In the genomic region with DNA sequence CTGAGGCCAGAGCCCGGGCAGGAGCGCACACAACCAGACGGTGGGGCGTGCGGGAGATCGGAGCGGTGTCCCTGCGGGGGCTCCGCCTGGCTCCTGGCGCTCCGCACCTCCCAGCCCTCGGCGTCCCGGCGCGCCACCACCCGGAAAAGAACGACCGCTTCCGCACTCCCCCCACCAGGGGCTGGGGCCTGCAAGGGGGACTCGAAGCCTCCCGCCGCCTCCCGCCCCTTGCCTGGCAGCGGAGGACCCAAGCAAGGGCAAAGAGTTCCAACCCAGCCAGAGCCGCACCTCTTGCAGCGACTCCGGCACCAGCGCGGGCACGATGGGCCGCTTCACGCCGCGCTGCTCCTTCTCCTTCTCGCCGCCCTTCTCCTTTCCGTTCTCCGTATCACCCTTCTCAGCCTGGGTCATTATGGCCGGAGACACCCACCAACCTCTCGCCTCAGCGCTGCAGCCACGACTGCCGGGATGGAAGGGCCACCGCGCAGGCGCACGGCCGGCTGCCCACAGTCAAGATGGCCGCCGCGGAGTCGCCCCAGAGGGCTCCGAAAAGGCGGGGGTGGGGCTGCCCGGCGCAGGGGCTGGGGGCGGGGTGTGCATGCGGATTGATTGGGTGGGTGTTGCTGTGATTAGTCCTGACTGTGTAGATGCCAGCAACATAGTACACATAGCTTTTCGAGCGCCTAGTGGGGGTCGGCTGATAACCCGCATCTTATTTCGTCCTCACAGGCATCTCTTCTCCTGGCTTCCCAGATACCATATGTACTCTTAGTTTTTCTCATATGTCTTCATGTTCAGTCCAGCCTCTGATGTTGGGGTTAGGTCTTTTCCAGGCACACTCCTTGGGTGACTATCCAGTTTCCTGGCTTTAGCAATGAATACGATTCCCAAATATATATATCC, we compare ENCODE assay signal across 8 cellular contexts. TPM values are rescaled to one million over a fixed set of nuclear protein-coding genes. Genes with fewer than 3 reads are reported as not detected.
A peak's percentile ranks its signal among the peaks of the same experiment; 100 is the strongest.
DNase-seq lines count a peak whose midpoint lies in the region; ATAC-seq and TF ChIP-seq lines count a peak whose summit lies in the region.

A gene with protein sequence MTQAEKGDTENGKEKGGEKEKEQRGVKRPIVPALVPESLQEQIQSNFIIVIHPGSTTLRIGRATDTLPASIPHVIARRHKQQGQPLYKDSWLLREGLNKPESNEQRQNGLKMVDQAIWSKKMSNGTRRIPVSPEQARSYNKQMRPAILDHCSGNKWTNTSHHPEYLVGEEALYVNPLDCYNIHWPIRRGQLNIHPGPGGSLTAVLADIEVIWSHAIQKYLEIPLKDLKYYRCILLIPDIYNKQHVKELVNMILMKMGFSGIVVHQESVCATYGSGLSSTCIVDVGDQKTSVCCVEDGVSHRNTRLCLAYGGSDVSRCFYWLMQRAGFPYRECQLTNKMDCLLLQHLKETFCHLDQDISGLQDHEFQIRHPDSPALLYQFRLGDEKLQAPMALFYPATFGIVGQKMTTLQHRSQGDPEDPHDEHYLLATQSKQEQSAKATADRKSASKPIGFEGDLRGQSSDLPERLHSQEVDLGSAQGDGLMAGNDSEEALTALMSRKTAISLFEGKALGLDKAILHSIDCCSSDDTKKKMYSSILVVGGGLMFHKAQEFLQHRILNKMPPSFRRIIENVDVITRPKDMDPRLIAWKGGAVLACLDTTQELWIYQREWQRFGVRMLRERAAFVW (minus strand): TSS at position 462 of the 903 bp plus-strand sequence. CDS start 51 bp downstream, at position 411.

- peak within 1 kb of the TSS; percentile 99 for H3K27ac Mint-ChIP-seq in activated T-helper 1 cell treated with anti-CD3 and anti-CD28 coated beads, Interleukin-12 subunit alpha, Interleukin-12 subunit beta, Interleukin-2, Interleukin-4 antibody, amounts not matched to agents 30 ng/mL and 10 ng/mL and 1 ng/mL, durations not matched to agents 14 hours and 24 hours and 36 hours
- H3K27ac Mint-ChIP-seq in naive thymus-derived CD4-positive, alpha-beta T cell, result peak within 1 kb of the TSS; percentile 79 to 100 (median 97)
- peak within 1 kb of the TSS; percentile 89 for H3K27ac Mint-ChIP-seq in stimulated activated memory B cell treated with anti-CD40 and anti-IgM and Interleukin-4, amounts not matched to agents 10 μg/mL and 1 μg/mL and 100 μg/mL, for 72 hours

- H4K20me1 ChIP-seq in IMR-90 (ENCODE audit: insufficient read depth, low read length), result no peaks in the 10 kb centered on the region
- H4K20me1 ChIP-seq in fibroblast of lung (ENCODE audit: control insufficient read depth, extremely low read depth, insufficient read depth, low read length), result peaks cover 1% of the 10 kb centered on the region

- H4K8ac ChIP-seq in IMR-90 (ENCODE audit: low read depth in 2 of 2, low read length in 2 of 2), result peak within 1 kb of the TSS; percentile 81 to 95

- H3K27ac ChIP-seq in IMR-90 (ENCODE audit: insufficient read depth, low read length), result peak within 1 kb of the TSS; percentile 97
- H3K27ac ChIP-seq in fibroblast of lung (ENCODE audit: insufficient read depth, low read length), result peak within 1 kb of the TSS; percentile 91
- peak within 1 kb of the TSS; percentile 89 for H3K27ac ChIP-seq in naive thymus-derived CD4-positive, alpha-beta T cell (ENCODE audit: low read depth, low read length)

- H3K18ac ChIP-seq in IMR-90 (ENCODE audit: low read depth, low read length), result peak within 1 kb of the TSS; percentile 56

- intact Hi-C loops in IMR-90 (cut with micrococcal nuclease), result loop anchor here (1.0 to 10.0 kb wide), 3 partner anchors 9 to 585 kb away; partner anchors contain the start of genes DCP1A and SELENOK
- intact Hi-C loops in activated T-helper 1 cell treated with anti-CD3 and anti-CD28 coated beads, Interleukin-12 subunit alpha, Interleukin-12 subunit beta, Interleukin-2, Interleukin-4 antibody, amounts not matched to agents 30 ng/mL and 10 ng/mL and 1 ng/mL, durations not matched to agents 14 hours and 24 hours and 36 hours (cut with micrococcal nuclease), result loop anchor here (1.0 kb wide), 1 partner anchor 9 kb away; the partner anchor contains the start of gene SELENOK
- intact Hi-C loops in naive thymus-derived CD4-positive, alpha-beta T cell (cut with micrococcal nuclease), result loop anchor here (1.0 kb wide), 1 partner anchor 9 kb away; the partner anchor contains the start of gene SELENOK (in 2 of the 2)

- peaks cover 37% of the 10 kb centered on the region for H3K4me1 Mint-ChIP-seq in activated T-helper 1 cell treated with anti-CD3 and anti-CD28 coated beads, Interleukin-12 subunit alpha, Interleukin-12 subunit beta, Interleukin-2, Interleukin-4 antibody, amounts not matched to agents 30 ng/mL and 10 ng/mL and 1 ng/mL, durations not matched to agents 14 hours and 24 hours and 36 hours (ENCODE audit: low read depth)
- H3K4me1 Mint-ChIP-seq in naive thymus-derived CD4-positive, alpha-beta T cell, result peaks cover 18 to 44% (median 40%) of the 10 kb centered on the region in 7 donors
- H3K4me1 Mint-ChIP-seq in stimulated activated memory B cell treated with anti-CD40 and anti-IgM and Interleukin-4, amounts not matched to agents 10 μg/mL and 1 μg/mL and 100 μg/mL, for 72 hours, result peaks cover 26% of the 10 kb centered on the region

- no peak within 1 kb of the TSS; the same call in 2 of the 3 replicates for H2BK15ac ChIP-seq in IMR-90 (ENCODE audit: low read depth, low read length)

- TF ChIP-seq RAD21 in IMR-90 (IDR thresholded peaks at IDR 0.05; ENCODE audit: low read length), result no peak

- H3K14ac ChIP-seq in IMR-90 (replicated peaks; ENCODE audit: low read depth, low read length), result peak within 1 kb of the TSS; percentile 75

- no peaks in the 10 kb centered on the region for H3K27me3 Mint-ChIP-seq in activated T-helper 1 cell treated with anti-CD3 and anti-CD28 coated beads, Interleukin-12 subunit alpha, Interleukin-12 subunit beta, Interleukin-2, Interleukin-4 antibody, amounts not matched to agents 30 ng/mL and 10 ng/mL and 1 ng/mL, durations not matched to agents 14 hours and 24 hours and 36 hours (ENCODE audit: insufficient read depth)
- no peaks in the 10 kb centered on the region for H3K27me3 Mint-ChIP-seq in naive thymus-derived CD4-positive, alpha-beta T cell
- H3K27me3 Mint-ChIP-seq in stimulated activated memory B cell treated with anti-CD40 and anti-IgM and Interleukin-4, amounts not matched to agents 10 μg/mL and 1 μg/mL and 100 μg/mL, for 72 hours, result no peaks in the 10 kb centered on the region

- peak; percentile 81 for TF ChIP-seq POLR2A in IMR-90 (IDR thresholded peaks at IDR 0.05; ENCODE audit: low read depth, low read length)

- H3K9ac ChIP-seq in IMR-90 (ENCODE audit: low read depth, low read length) (peak within 1 kb of the TSS; percentile 82), fibroblast of lung (ENCODE audit: insufficient read depth, low read length) (peak within 1 kb of the TSS; percentile 86)

- in situ Hi-C loops in IMR-90 (cut with MboI; ENCODE audit: low sequenced_read_pairs), result loop anchor here (25.0 kb wide), 1 partner anchor 595 kb away; no protein-coding TSS in a partner anchor

- H3K4me3 Mint-ChIP-seq in activated T-helper 1 cell treated with anti-CD3 and anti-CD28 coated beads, Interleukin-12 subunit alpha, Interleukin-12 subunit beta, Interleukin-2, Interleukin-4 antibody, amounts not matched to agents 30 ng/mL and 10 ng/mL and 1 ng/mL, durations not matched to agents 14 hours and 24 hours and 36 hours, result peak within 1 kb of the TSS; percentile 99
- H3K4me3 Mint-ChIP-seq in naive thymus-derived CD4-positive, alpha-beta T cell, result peak within 1 kb of the TSS; percentile 84 to 100 (median 98)
- H3K4me3 Mint-ChIP-seq in stimulated activated memory B cell treated with anti-CD40 and anti-IgM and Interleukin-4, amounts not matched to agents 10 μg/mL and 1 μg/mL and 100 μg/mL, for 72 hours, result peak within 1 kb of the TSS; percentile 96

- ATAC-seq in GM21526 (IDR thresholded peaks at IDR 0.05; ENCODE audit: low FRiP score, unreplicated experiment) (peak; percentile 78), IMR-90 (ENCODE audit: low read depth) (peak; percentile 97)
- ATAC-seq in naive thymus-derived CD4-positive, alpha-beta T cell, result peak; percentile 94
- ATAC-seq in stimulated activated memory B cell treated with anti-CD40 and anti-IgM and Interleukin-4, amounts not matched to agents 10 μg/mL and 1 μg/mL and 100 μg/mL, for 72 hours, result peak; percentile 97

- H4K91ac ChIP-seq in IMR-90 (ENCODE audit: insufficient read depth, low read depth, low read length), result peak within 1 kb of the TSS; percentile 81

- no peaks in the 10 kb centered on the region for H3K27me3 ChIP-seq in IMR-90 (ENCODE audit: control insufficient read depth, insufficient read depth, low read length)
- H3K27me3 ChIP-seq in fibroblast of lung (ENCODE audit: control insufficient read depth, insufficient read depth, low read length), result no peaks in the 10 kb centered on the region
- no peaks in the 10 kb centered on the region for H3K27me3 ChIP-seq in naive thymus-derived CD4-positive, alpha-beta T cell (ENCODE audit: control insufficient read depth in 2 of 2, insufficient read depth in 2 of 2, low read length in 2 of 2)

- POLR2A ChIA-PET in IMR-90 (lab: Charles Lee; ENCODE audit: unreplicated experiment), result interaction anchor here (0.8 kb wide), 1 partner anchor 10 kb away, joined by 4 read pairs; the partner anchor contains the start of gene SELENOK
- POLR2A ChIA-PET in naive thymus-derived CD4-positive, alpha-beta T cell (lab: Charles Lee), result interaction anchor here (0.7 to 5.1 kb wide), 2 partner anchors 10 to 534 kb away, joined by 3 to 51 read pairs; partner anchors contain the start of genes DCP1A and SELENOK

- peak within 1 kb of the TSS; percentile 90 for H3K23ac ChIP-seq in IMR-90 (ENCODE audit: low read depth, low read length)

- peak within 1 kb of the TSS; percentile 68 for H2BK5ac ChIP-seq in IMR-90 (ENCODE audit: low read depth, low read length, poor library complexity, severe bottlenecking)

- H3K79me1 ChIP-seq in IMR-90 (ENCODE audit: low read depth in 1 of 2, low read length in 2 of 2), result peaks cover 13 to 19% of the 10 kb centered on the region in 2 experiments

- DNase-seq in DMS114 treated with DMSO at 0.1 percent for 48 hours (lab: John Stamatoyannopoulos, UW; ENCODE audit: unreplicated experiment) (peak; percentile 62), IMR-90 (peak; percentile 77), RPMI7951 (ENCODE audit: low read depth) (peak; percentile 83), fibroblast of lung (ENCODE audit: low read depth in 2 of 2) (peak; percentile 78 to 86)
- peak; percentile 85 for DNase-seq in activated T-helper 1 cell treated with anti-CD3 and anti-CD28 coated beads, Interleukin-12 subunit alpha, Interleukin-12 subunit beta, Interleukin-2, Interleukin-4 antibody, amounts not matched to agents 30 ng/mL and 10 ng/mL and 1 ng/mL, durations not matched to agents 14 hours and 24 hours and 36 hours (ENCODE audit: low spot score)
- peak; percentile 78 to 93 (median 86) for DNase-seq in naive thymus-derived CD4-positive, alpha-beta T cell

- H3K9me3 Mint-ChIP-seq in activated T-helper 1 cell treated with anti-CD3 and anti-CD28 coated beads, Interleukin-12 subunit alpha, Interleukin-12 subunit beta, Interleukin-2, Interleukin-4 antibody, amounts not matched to agents 30 ng/mL and 10 ng/mL and 1 ng/mL, durations not matched to agents 14 hours and 24 hours and 36 hours, result no peaks in the 10 kb centered on the region
- H3K9me3 Mint-ChIP-seq in naive thymus-derived CD4-positive, alpha-beta T cell, result peaks cover 0 to 6% (median 0%) of the 10 kb centered on the region in 11 donors
- H3K9me3 Mint-ChIP-seq in stimulated activated memory B cell treated with anti-CD40 and anti-IgM and Interleukin-4, amounts not matched to agents 10 μg/mL and 1 μg/mL and 100 μg/mL, for 72 hours, result no peaks in the 10 kb centered on the region

- WGBS in IMR-90 (ENCODE audit: extremely low coverage in 2 of 2, insufficient read length in 1 of 2), 2 experiments, result 4% methylated on average over 10 of the region's 65 CpGs; no CpG with 5 or more reads in 1 of the 2 experiments

- H3K4me3 ChIP-seq in IMR-90 (ENCODE audit: insufficient read depth, low read depth, low read length) (peak within 1 kb of the TSS; percentile 73), fibroblast of lung (replicated peaks in 1 of 4; ENCODE audit: control extremely low read depth in 1 of 4, insufficient read depth in 1 of 4, low read depth in 3 of 4, low read length in 4 of 4) (peak within 1 kb of the TSS; percentile 68 to 92 (median 81))
- peak within 1 kb of the TSS; percentile 85 for H3K4me3 ChIP-seq in naive thymus-derived CD4-positive, alpha-beta T cell (ENCODE audit: low read length)

- H2AK9ac ChIP-seq in IMR-90 (replicated peaks; ENCODE audit: low read depth, low read length, poor library complexity), result peak within 1 kb of the TSS; percentile 86

- CTCF ChIA-PET in IMR-90 (lab: Yijun Ruan, JAX), result no interaction called here
- CTCF ChIA-PET in naive thymus-derived CD4-positive, alpha-beta T cell (lab: Charles Lee), result no interaction called here

- peaks cover 17% of the 10 kb centered on the region for H3K79me2 ChIP-seq in fibroblast of lung (ENCODE audit: control insufficient read depth, insufficient read depth, low read length)

- H3K36me3 ChIP-seq in IMR-90 (ENCODE audit: control insufficient read depth, insufficient read depth, low read length) (peaks cover 19% of the 10 kb centered on the region), fibroblast of lung (ENCODE audit: control insufficient read depth, insufficient read depth, low read length) (peaks cover 13% of the 10 kb centered on the region)
- H3K36me3 ChIP-seq in naive thymus-derived CD4-positive, alpha-beta T cell (ENCODE audit: control insufficient read depth in 2 of 3, insufficient read depth in 3 of 3, low read length in 3 of 3), result peaks cover 7 to 45% (median 13%) of the 10 kb centered on the region in 3 experiments

- no TSS peak for BruUV-seq in IMR-90 (replicated peaks; lab: Mats Ljungman, UMichigan)

- H3K56ac ChIP-seq in IMR-90 (ENCODE audit: extremely low read depth, insufficient read depth, low read length), result peak within 1 kb of the TSS; percentile 70

- peak within 1 kb of the TSS; percentile 26 for H2BK120ac ChIP-seq in IMR-90 (ENCODE audit: low read depth, low read length)

- 0 out of 2 replicates have a peak, but pooled peaks have one; percentile 4 for TF ChIP-seq CTCF in IMR-90 (conservative IDR thresholded peaks at IDR 0.05; ENCODE audit: low read depth, low read length)
- peak; percentile 11 to 23 for TF ChIP-seq CTCF in fibroblast of lung (conservative IDR thresholded peaks at IDR 0.05 in 1 of 2, IDR thresholded peaks at IDR 0.05 in 1 of 2; ENCODE audit: low read depth in 1 of 2, low read length in 2 of 2)

- peak within 1 kb of the TSS; percentile 97 for H4K5ac ChIP-seq in IMR-90 (ENCODE audit: low read depth, low read length)

- H2BK20ac ChIP-seq in IMR-90 (ENCODE audit: low read depth, low read length), result no peak within 1 kb of the TSS

- H3K36me3 Mint-ChIP-seq in activated T-helper 1 cell treated with anti-CD3 and anti-CD28 coated beads, Interleukin-12 subunit alpha, Interleukin-12 subunit beta, Interleukin-2, Interleukin-4 antibody, amounts not matched to agents 30 ng/mL and 10 ng/mL and 1 ng/mL, durations not matched to agents 14 hours and 24 hours and 36 hours (ENCODE audit: low read depth), result peaks cover 46% of the 10 kb centered on the region
- peaks cover 8 to 37% (median 22%) of the 10 kb centered on the region in 5 donors for H3K36me3 Mint-ChIP-seq in naive thymus-derived CD4-positive, alpha-beta T cell
- H3K36me3 Mint-ChIP-seq in stimulated activated memory B cell treated with anti-CD40 and anti-IgM and Interleukin-4, amounts not matched to agents 10 μg/mL and 1 μg/mL and 100 μg/mL, for 72 hours, result peaks cover 44% of the 10 kb centered on the region

- H2AK5ac ChIP-seq in IMR-90 (ENCODE audit: low read depth, low read length), result peak within 1 kb of the TSS; percentile 62; the same call in 1 of the 2 replicates

- H3K4me1 ChIP-seq in IMR-90 (ENCODE audit: control insufficient read depth, insufficient read depth, low read length) (peaks cover 8% of the 10 kb centered on the region), fibroblast of lung (ENCODE audit: control insufficient read depth, extremely low read depth, insufficient read depth, low read length) (peaks cover 6% of the 10 kb centered on the region)
- peaks cover 12 to 15% of the 10 kb centered on the region in 2 donors for H3K4me1 ChIP-seq in naive thymus-derived CD4-positive, alpha-beta T cell (ENCODE audit: control insufficient read depth in 2 of 2, insufficient read depth in 2 of 2, low read length in 2 of 2)

- H3K9me3 ChIP-seq in IMR-90 (ENCODE audit: control insufficient read depth, insufficient read depth, low read length) (no peaks in the 10 kb centered on the region), fibroblast of lung (ENCODE audit: control insufficient read depth, insufficient read depth, low read depth, low read length) (no peaks in the 10 kb centered on the region)
- H3K9me3 ChIP-seq in naive thymus-derived CD4-positive, alpha-beta T cell (ENCODE audit: control insufficient read depth in 2 of 3, low read length in 3 of 3), result no peaks in the 10 kb centered on the region

- H3K4ac ChIP-seq in IMR-90 (ENCODE audit: low read depth, low read length), result peak within 1 kb of the TSS; percentile 76

- dilution Hi-C loops in IMR-90 (cut with HindIII; ENCODE audit: low sequenced_read_pairs, unreplicated experiment), result no loop called here

- H3K9me1 ChIP-seq in IMR-90 (ENCODE audit: insufficient read depth, low read length), result peaks cover 6% of the 10 kb centered on the region; the same call in 1 of the 2 replicates

- H3K4me2 ChIP-seq in IMR-90 (ENCODE audit: low read depth, low read length), result peak within 1 kb of the TSS; percentile 99
- H3K4me2 ChIP-seq in fibroblast of lung (ENCODE audit: extremely low read depth, insufficient read depth, low read length), result peak within 1 kb of the TSS; percentile 81

- peak within 1 kb of the TSS; percentile 88 for H2AFZ ChIP-seq in IMR-90 (replicated peaks; ENCODE audit: low read length, poor library complexity)
- H2AFZ ChIP-seq in fibroblast of lung (ENCODE audit: low read length), result peak within 1 kb of the TSS; percentile 95

RNA-seq across cellular contexts. Expression of the gene that starts here (rescaled TPM):
- 31.4 and 35.8 TPM in 2 replicates for total RNA-seq in IMR-90 (2012; rRNA removed)
- 14.5 and 20.3 TPM in 2 replicates for polyA plus RNA-seq in IMR-90 (2012; rRNA removed)
- polyA plus RNA-seq in IMR-90 (2012; cell fraction: cytosol; rRNA removed), result 4.6 and 6.5 TPM in 2 replicates
- 7.6 and 24.1 TPM in 2 replicates for polyA plus RNA-seq in IMR-90 (2012; cell fraction: nucleus; rRNA removed; ENCODE audit: low replicate concordance)
- total RNA-seq in RPMI7951 (2014; rRNA removed; shearing (Covaris generic)), result 22.5 and 23.8 TPM in 2 replicates
- 41.9 and 46.9 TPM in 2 replicates for total RNA-seq in activated T-helper 1 cell treated with anti-CD3 and anti-CD28 coated beads, Interleukin-12 subunit alpha, Interleukin-12 subunit beta, Interleukin-2, Interleukin-4 antibody, amounts not matched to agents 30 ng/mL and 10 ng/mL and 1 ng/mL, durations not matched to agents 14 hours and 24 hours and 36 hours
- 38.3 and 38.8 TPM in 2 replicates for total RNA-seq in fibroblast of lung
- 28.7 and 35.0 TPM in 2 replicates for polyA plus RNA-seq in fibroblast of lung
- 30.3 and 31.0 TPM in 2 replicates for polyA plus RNA-seq in fibroblast of lung (2012)
- polyA minus RNA-seq in fibroblast of lung (ENCODE audit: low replicate concordance), result 9.7 and 20.3 TPM in 2 replicates
- total RNA-seq in naive thymus-derived CD4-positive, alpha-beta T cell, result 10 to 100 TPM; 18.4 to 49.8 (median 41.5) TPM
- polyA plus RNA-seq in naive thymus-derived CD4-positive, alpha-beta T cell, result 10 to 100 TPM; 17.9 to 19.5 TPM

Comparison
In these comparisons a context has a peak if more than half of its experiments do, and no peak if none do; other contexts are left out.
1. Peak in every context shown above with its lines: DNase-seq, ATAC-seq, H3K4me3 ChIP-seq and H3K27ac ChIP-seq.